Comparison of ENCODE assay signal across 14 cellular contexts in the genomic region with DNA sequence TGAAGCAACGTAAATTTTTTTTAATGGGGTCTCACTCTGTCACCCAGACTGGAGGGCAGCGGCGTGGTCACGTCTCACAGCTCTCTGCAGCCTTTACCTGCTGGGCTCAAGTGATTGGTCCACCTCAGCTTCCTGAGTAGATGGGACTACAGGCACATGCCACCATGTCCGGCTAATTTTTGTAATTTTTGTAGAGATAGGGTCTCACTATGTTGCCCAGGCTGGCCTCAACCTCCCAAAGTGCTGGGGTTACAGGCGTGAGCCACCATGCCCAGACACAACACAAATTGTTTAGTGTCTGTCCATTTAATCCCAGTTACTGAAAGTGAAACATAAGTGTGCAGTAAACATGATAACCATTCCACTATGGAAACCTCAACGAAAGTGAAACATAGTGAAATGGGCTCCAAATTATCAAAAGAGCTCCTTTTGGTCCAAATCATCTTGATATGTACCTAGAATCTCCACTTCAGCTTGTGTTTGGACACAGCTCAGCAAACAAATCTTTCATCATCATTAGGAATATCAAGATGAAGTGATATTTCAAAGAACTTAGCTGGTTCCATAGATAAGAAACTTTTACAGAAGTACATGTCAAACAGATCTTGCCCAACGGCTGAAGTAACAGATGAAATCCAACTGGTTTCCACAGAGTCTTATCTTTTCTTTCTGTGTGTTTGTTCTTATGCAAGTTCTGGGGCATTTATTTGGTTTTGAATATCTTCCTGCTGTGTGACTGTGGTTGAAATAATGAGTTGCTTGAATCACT. TPM values are rescaled to one million over a fixed set of nuclear protein-coding genes. Genes with fewer than 3 reads are reported as not detected.
A peak's percentile ranks its signal among the peaks of the same experiment; 100 is the strongest.
DNase-seq lines count a peak whose midpoint lies in the region; ATAC-seq and TF ChIP-seq lines count a peak whose summit lies in the region.
"Had no signal": no experiment of that assay in that cellular context is flagged by ENCODE, and none has a peak within 500 bp of the region (broad histone marks: within the 10 kb centered on the region; RNA-seq: fewer than 3 reads in every experiment).

No MANE protein-coding gene starts in this region.

- H3K27me3 ChIP-seq in HUES48 (ENCODE audit: control insufficient read depth, insufficient read depth, low read length) (no peaks in the 10 kb centered on the region), right atrium auricular region (no peaks in the 10 kb centered on the region), spleen (replicated peaks in 1 of 7) (no peaks in the 10 kb centered on the region)
- H3K27me3 ChIP-seq: SJSA1 had no signal

- no peaks in the 10 kb centered on the region for H3K36me3 ChIP-seq in HUES48 (ENCODE audit: control insufficient read depth, insufficient read depth, low read length)
- H3K36me3 ChIP-seq in right atrium auricular region = no peaks in the 10 kb centered on the region
- no peaks in the 10 kb centered on the region for H3K36me3 ChIP-seq in spleen
- H3K36me3 ChIP-seq: HAP-1, SJSA1 had no signal

- H3K9me3 Mint-ChIP-seq in activated T-cell treated with anti-CD3 and anti-CD28 coated beads, Interleukin-2, amount 50 U/mL, for 4 hours = no peaks in the 10 kb centered on the region
- H3K9me3 Mint-ChIP-seq: central memory CD8-positive, alpha-beta T cell; natural killer cell had no signal

- TF ChIP-seq CTCF in right atrium auricular region (IDR thresholded peaks at IDR 0.05) (no peak), spleen (IDR thresholded peaks at IDR 0.05 in 8 of 11, conservative IDR thresholded peaks at IDR 0.05 in 3 of 11) (no peak)

- peaks cover 2% of the 10 kb centered on the region for H3K36me3 Mint-ChIP-seq in activated T-cell treated with anti-CD3 and anti-CD28 coated beads, Interleukin-2, amount 50 U/mL, for 4 hours (ENCODE audit: insufficient read depth)
- H3K36me3 Mint-ChIP-seq: activated CD8-positive, alpha-beta memory T cell treated with anti-CD3 and anti-CD28 coated beads, Interleukin-2, amount 10 ng/mL, durations not matched to agents 7 days and 5 days; natural killer cell had no signal

- no peak for ATAC-seq in activated T-cell treated with anti-CD3 and anti-CD28 coated beads, Interleukin-2, amount 50 U/mL, for 4 hours
- ATAC-seq: activated CD8-positive, alpha-beta memory T cell treated with anti-CD3 and anti-CD28 coated beads, Interleukin-2, amount 10 ng/mL, durations not matched to agents 7 days and 5 days had no signal

- 73 to 84% (median 78%) methylated on average over 8 of the region's 8 CpGs for WGBS in spleen, 5 donors

- H3K9me3 ChIP-seq in HUES48 (ENCODE audit: control insufficient read depth, insufficient read depth, low read length) (no peaks in the 10 kb centered on the region), right atrium auricular region (no peaks in the 10 kb centered on the region), spleen (no peaks in the 10 kb centered on the region)
- H3K9me3 ChIP-seq: HAP-1, SJSA1 had no signal

- H3K4me1 Mint-ChIP-seq in activated T-cell treated with anti-CD3 and anti-CD28 coated beads, Interleukin-2, amount 50 U/mL, for 4 hours (ENCODE audit: low read depth) = peaks cover 3% of the 10 kb centered on the region
- H3K4me1 Mint-ChIP-seq: central memory CD8-positive, alpha-beta T cell; natural killer cell had no signal

- no peak overlapping the region for H3K4me3 ChIP-seq in HUES48 (ENCODE audit: low read depth, low read length)
- H3K4me3 ChIP-seq in right atrium auricular region = no peak overlapping the region
- no peak overlapping the region for H3K4me3 ChIP-seq in spleen
- H3K4me3 ChIP-seq: HAP-1, SJSA1 had no signal

- H3K9ac ChIP-seq in HUES48 (ENCODE audit: low read depth, low read length) = no peak overlapping the region

- DNase-seq in SKM-1 (lab: John Stamatoyannopoulos, UW; ENCODE audit: unreplicated experiment) = peak; percentile 73
- DNase-seq in right atrium auricular region (ENCODE audit: low spot score) = no peak
- no peak for DNase-seq in spleen
- DNase-seq in epidermal melanocyte (ENCODE audit: insufficient read length, low spot score) = no peak
- DNase-seq in central memory CD4-positive, alpha-beta T cell = no peak
- no peak for DNase-seq in DMS114 treated with DMSO at 0.1 percent for 48 hours (lab: John Stamatoyannopoulos, UW; ENCODE audit: unreplicated experiment)
- no peak for DNase-seq in activated T-cell treated with anti-CD3 and anti-CD28 coated beads, Interleukin-2, amount 50 U/mL, for 4 hours
- DNase-seq: activated CD8-positive, alpha-beta memory T cell treated with anti-CD3 and anti-CD28 coated beads, Interleukin-2, amount 10 ng/mL, durations not matched to agents 7 days and 5 days; natural killer cell; stimulated activated CD4-positive, alpha-beta T cell treated with anti-CD3 and anti-CD28 coated beads, Interleukin-4, amount 100 ng/mL, for 4 hours had no signal

- H3K4me1 ChIP-seq in HUES48 (ENCODE audit: control insufficient read depth, insufficient read depth, low read length) (peaks cover 25% of the 10 kb centered on the region), right atrium auricular region (peaks cover 0 to 42% of the 10 kb centered on the region in 2 donors), spleen (peaks cover 0 to 6% (median 0%) of the 10 kb centered on the region in 6 donors)

- peak overlapping the region; percentile 59 for H3K27ac ChIP-seq in HUES48 (ENCODE audit: low read depth, low read length)
- H3K27ac ChIP-seq in right atrium auricular region = peak overlapping the region; percentile 71 to 89
- peak overlapping the region in 5 of 8 donors; percentile 11 to 58 (median 45) for H3K27ac ChIP-seq in spleen
- H3K27ac ChIP-seq: SJSA1 had no signal

- intact Hi-C loops in spleen (cut with DNase I; ENCODE audit: low total_unique reads) = no loop called here

- H3K27me3 Mint-ChIP-seq in activated T-cell treated with anti-CD3 and anti-CD28 coated beads, Interleukin-2, amount 50 U/mL, for 4 hours (ENCODE audit: low read depth) = no peaks in the 10 kb centered on the region

- no peak overlapping the region for H3K4me3 Mint-ChIP-seq in activated T-cell treated with anti-CD3 and anti-CD28 coated beads, Interleukin-2, amount 50 U/mL, for 4 hours
- H3K4me3 Mint-ChIP-seq: activated CD8-positive, alpha-beta memory T cell treated with anti-CD3 and anti-CD28 coated beads, Interleukin-2, amount 10 ng/mL, durations not matched to agents 7 days and 5 days; central memory CD8-positive, alpha-beta T cell; natural killer cell had no signal

- TF ChIP-seq POLR2A in spleen (IDR thresholded peaks at IDR 0.05) = no peak

RNA-seq across cellular contexts. Expression of gene PLPP1, which starts 41.2 kb away (rescaled TPM):
- total RNA-seq in right atrium auricular region = 100 to 1,000 TPM; 170 to 189 TPM
- total RNA-seq in spleen = 10 to 100 TPM; 17.0 to 95.5 (median 40.0) TPM
- 10 to 100 TPM; 20.6 to 49.5 (median 34.1) TPM for polyA plus RNA-seq in spleen
- total RNA-seq in activated T-cell treated with anti-CD3 and anti-CD28 coated beads, Interleukin-2, amount 50 U/mL, for 4 hours = 10 to 100 TPM in 2 of 3 donors, 1 to 10 TPM in 1; 9.3 to 17.1 (median 14.6) TPM
